In the genomic region with DNA sequence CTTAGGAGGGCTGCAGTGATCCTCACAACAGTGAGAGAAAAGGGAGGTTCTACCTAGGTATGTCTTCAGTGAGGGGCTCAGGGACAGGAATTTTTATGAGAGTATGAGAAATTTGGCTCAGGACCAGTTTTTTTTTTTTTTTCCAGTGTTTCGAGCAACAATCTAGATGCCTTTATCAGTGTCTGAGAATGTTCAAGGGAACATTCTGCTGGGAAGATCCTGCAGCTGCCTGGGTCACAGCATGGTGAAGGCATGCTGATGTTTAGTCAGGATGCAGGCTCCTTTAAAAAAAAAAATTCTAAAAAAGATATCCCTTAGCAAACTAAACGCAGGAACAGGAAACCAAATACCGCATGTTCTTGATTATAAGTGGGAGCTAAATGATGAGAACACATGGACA, we compare ENCODE assay signal across 1 cellular context.
TF ChIP-seq lines count a peak whose summit lies in the region.

No MANE protein-coding gene starts in this region.

TF ChIP-seq in SK-N-SH treated with all-trans-retinoic acid at 6 μM for 48 hours, 23 proteins besides CTCF, POLR2A, EP300 and RAD21 (continued from another document):
- TF ChIP-seq PPARA (CRISPR knock-in tag; IDR thresholded peaks at IDR 0.05; ENCODE audit: borderline replicate concordance) (no peak), ZNF565 (CRISPR knock-in tag; conservative IDR thresholded peaks at IDR 0.05; ENCODE audit: low read depth) (no peak), OSR1 (CRISPR knock-in tag; IDR thresholded peaks at IDR 0.05) (no peak), ZFP30 (CRISPR knock-in tag; IDR thresholded peaks at IDR 0.05) (no peak), SNAI2 (CRISPR knock-in tag; IDR thresholded peaks at IDR 0.05) (no peak), ISL1 (CRISPR knock-in tag; IDR thresholded peaks at IDR 0.05) (no peak), ARNTL (CRISPR knock-in tag; IDR thresholded peaks at IDR 0.05; ENCODE audit: borderline replicate concordance, low read depth) (no peak), ZC3H10 (CRISPR knock-in tag; IDR thresholded peaks at IDR 0.05) (no peak)
- TF ChIP-seq, protein P1, sequence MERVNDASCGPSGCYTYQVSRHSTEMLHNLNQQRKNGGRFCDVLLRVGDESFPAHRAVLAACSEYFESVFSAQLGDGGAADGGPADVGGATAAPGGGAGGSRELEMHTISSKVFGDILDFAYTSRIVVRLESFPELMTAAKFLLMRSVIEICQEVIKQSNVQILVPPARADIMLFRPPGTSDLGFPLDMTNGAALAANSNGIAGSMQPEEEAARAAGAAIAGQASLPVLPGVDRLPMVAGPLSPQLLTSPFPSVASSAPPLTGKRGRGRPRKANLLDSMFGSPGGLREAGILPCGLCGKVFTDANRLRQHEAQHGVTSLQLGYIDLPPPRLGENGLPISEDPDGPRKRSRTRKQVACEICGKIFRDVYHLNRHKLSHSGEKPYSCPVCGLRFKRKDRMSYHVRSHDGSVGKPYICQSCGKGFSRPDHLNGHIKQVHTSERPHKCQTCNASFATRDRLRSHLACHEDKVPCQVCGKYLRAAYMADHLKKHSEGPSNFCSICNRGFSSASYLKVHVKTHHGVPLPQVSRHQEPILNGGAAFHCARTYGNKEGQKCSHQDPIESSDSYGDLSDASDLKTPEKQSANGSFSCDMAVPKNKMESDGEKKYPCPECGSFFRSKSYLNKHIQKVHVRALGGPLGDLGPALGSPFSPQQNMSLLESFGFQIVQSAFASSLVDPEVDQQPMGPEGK (CRISPR knock-in tag; IDR thresholded peaks at IDR 0.05; ENCODE audit: borderline replicate concordance): no peak
TF ChIP-seq in SK-N-SH treated with all-trans-retinoic acid at 6 μM for 48 hours: peak in this region for 0.
